Comparison of ENCODE assay signal across 26 cellular contexts in the genomic region with DNA sequence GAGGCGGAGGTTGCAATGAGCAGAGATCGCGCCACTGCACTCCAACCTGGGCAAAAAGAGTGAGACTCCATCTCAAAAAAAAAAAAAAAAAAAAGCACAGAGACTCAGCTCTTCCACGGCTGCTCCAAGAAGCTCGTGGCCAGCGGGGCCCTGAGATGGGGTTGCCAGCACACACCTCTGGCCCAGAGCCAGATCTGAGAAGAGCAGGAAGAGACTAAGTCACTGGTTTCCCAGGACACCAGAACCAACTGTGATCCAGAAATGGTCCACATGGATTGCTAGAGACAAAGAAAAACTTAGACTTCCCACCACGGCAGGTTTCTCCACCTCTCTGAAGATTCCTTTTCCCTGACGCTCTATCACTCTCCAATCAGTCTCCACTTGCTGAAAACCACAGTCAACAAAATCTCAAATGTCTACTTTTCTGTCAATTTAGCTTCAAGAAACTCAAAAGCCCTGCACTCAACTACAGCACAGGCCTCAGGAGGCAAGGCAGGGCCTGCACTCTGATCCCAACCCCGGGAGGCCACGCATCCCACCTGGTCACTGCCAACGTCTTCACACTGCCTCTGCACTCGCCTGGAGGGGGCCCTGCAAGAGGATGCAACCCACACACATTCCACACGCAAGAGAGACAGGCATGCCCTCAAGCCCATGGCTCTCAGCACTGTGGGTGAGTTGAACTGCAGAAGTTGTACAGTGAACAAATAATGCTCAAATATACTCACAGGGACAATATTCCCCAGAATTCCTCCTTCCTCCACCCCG.
DNase-seq lines count a peak whose midpoint lies in the region; ATAC-seq, FAIRE-seq and TF ChIP-seq lines count a peak whose summit lies in the region.
"Had no signal": no experiment of that assay in that cellular context is flagged by ENCODE, and none has a peak within 500 bp of the region (broad histone marks: within the 10 kb centered on the region; RNA-seq: fewer than 3 reads in every experiment).

No MANE protein-coding gene starts in this region.

- H3K27ac Mint-ChIP-seq in T-helper 17 cell (peak overlapping the region; percentile 90), osteocyte (ENCODE audit: unreplicated experiment) (peak overlapping the region; percentile 8)
- H3K27ac Mint-ChIP-seq in naive thymus-derived CD4-positive, alpha-beta T cell, result peak overlapping the region in 1 of 9 donors; percentile 2
- H3K27ac Mint-ChIP-seq: activated CD4-positive, alpha-beta T cell treated with anti-CD3 and anti-CD28 coated beads, Interleukin-2, amount 10 ng/mL, durations not matched to agents 24 days and 14 days had no signal

- no peak for ATAC-seq in T-helper 17 cell
- ATAC-seq in naive thymus-derived CD4-positive, alpha-beta T cell, result no peak
- ATAC-seq: HCT116; left cardiac atrium; stimulated activated naive CD8-positive, alpha-beta T cell treated with anti-CD3 and anti-CD28 coated beads, Interleukin-15, Interleukin-2, amounts not matched to agents 100 U/mL and 50 U/mL, for 24 hours had no signal

- intact Hi-C loops in naive thymus-derived CD4-positive, alpha-beta T cell (cut with micrococcal nuclease), result no loop called here

- no peaks in the 10 kb centered on the region for H3K9me3 Mint-ChIP-seq in osteocyte (ENCODE audit: unreplicated experiment)
- no peaks in the 10 kb centered on the region for H3K9me3 Mint-ChIP-seq in naive thymus-derived CD4-positive, alpha-beta T cell
- H3K9me3 Mint-ChIP-seq: activated CD4-positive, alpha-beta T cell treated with anti-CD3 and anti-CD28 coated beads, Interleukin-2, amount 10 ng/mL, durations not matched to agents 24 days and 14 days; CD4-positive, alpha-beta memory T cell had no signal

- H3K4me3 ChIP-seq in epithelial cell of esophagus (ENCODE audit: low read length), result no peak overlapping the region
- H3K4me3 ChIP-seq in naive thymus-derived CD4-positive, alpha-beta T cell (ENCODE audit: low read length), result no peak overlapping the region
- H3K4me3 ChIP-seq: esophagus muscularis mucosa, skin epidermis, tibial artery had no signal

- no peak for FAIRE-seq in GM12891 (lab: Jason Lieb, UNC)

- H3K4me3 Mint-ChIP-seq in T-helper 17 cell (no peak overlapping the region), osteocyte (ENCODE audit: unreplicated experiment) (no peak overlapping the region)
- H3K4me3 Mint-ChIP-seq in naive thymus-derived CD4-positive, alpha-beta T cell, result no peak overlapping the region
- H3K4me3 Mint-ChIP-seq: activated CD4-positive, alpha-beta T cell treated with anti-CD3 and anti-CD28 coated beads, Interleukin-2, amount 10 ng/mL, durations not matched to agents 24 days and 14 days; CD4-positive, alpha-beta memory T cell had no signal

- no peaks in the 10 kb centered on the region for H3K27me3 Mint-ChIP-seq in T-helper 17 cell
- H3K27me3 Mint-ChIP-seq in osteocyte (ENCODE audit: unreplicated experiment), result no peaks in the 10 kb centered on the region
- no peaks in the 10 kb centered on the region for H3K27me3 Mint-ChIP-seq in naive thymus-derived CD4-positive, alpha-beta T cell
- H3K27me3 Mint-ChIP-seq: activated CD4-positive, alpha-beta T cell treated with anti-CD3 and anti-CD28 coated beads, Interleukin-2, amount 10 ng/mL, durations not matched to agents 24 days and 14 days; CD4-positive, alpha-beta memory T cell had no signal

- POLR2A ChIA-PET in naive thymus-derived CD4-positive, alpha-beta T cell (lab: Charles Lee), result no interaction called here

- H3K4me1 ChIP-seq in naive thymus-derived CD4-positive, alpha-beta T cell (ENCODE audit: control insufficient read depth in 2 of 2, insufficient read depth in 2 of 2, low read length in 2 of 2), result no peaks in the 10 kb centered on the region

- TF ChIP-seq POLR2A in GM12891 (IDR thresholded peaks at IDR 0.05; ENCODE audit: low read depth, low read length), result no peak

- H3K9me3 ChIP-seq in T-helper 17 cell (ENCODE audit: control insufficient read depth, low read length, poor library complexity, severe bottlenecking), result no peaks in the 10 kb centered on the region
- no peaks in the 10 kb centered on the region for H3K9me3 ChIP-seq in naive thymus-derived CD4-positive, alpha-beta T cell (ENCODE audit: control insufficient read depth in 2 of 3, low read length in 3 of 3)
- H3K9me3 ChIP-seq: esophagus muscularis mucosa, tibial artery had no signal

- TF ChIP-seq CTCF in epithelial cell of esophagus (IDR thresholded peaks at IDR 0.05; ENCODE audit: insufficient read depth, low read depth, low read length, missing control alignments) (no peak), osteocyte (IDR thresholded peaks at IDR 0.05) (no peak)

- H3K27me3 ChIP-seq in naive thymus-derived CD4-positive, alpha-beta T cell (ENCODE audit: control insufficient read depth in 2 of 2, insufficient read depth in 2 of 2, low read length in 2 of 2), result no peaks in the 10 kb centered on the region
- H3K27me3 ChIP-seq: esophagus muscularis mucosa, tibial artery had no signal

- CTCF ChIA-PET in naive thymus-derived CD4-positive, alpha-beta T cell (lab: Charles Lee), result no interaction called here

- DNase-seq in EH (ENCODE audit: low read depth), result peak; percentile 7
- no peak for DNase-seq in T-helper 17 cell
- DNase-seq in epithelial cell of esophagus (ENCODE audit: low read depth), result peak; percentile 5
- peak; percentile 73 for DNase-seq in osteocyte (ENCODE audit: extremely low spot score, unreplicated experiment)
- DNase-seq in caudate nucleus (lab: John Stamatoyannopoulos, UW), result no peak
- DNase-seq in hippocampal formation (lab: John Stamatoyannopoulos, UW), result no peak
- DNase-seq in naive thymus-derived CD4-positive, alpha-beta T cell, result no peak
- no peak for DNase-seq in GM12891 (ENCODE audit: insufficient read length, low spot score)
- DNase-seq: activated CD4-positive, alpha-beta T cell treated with anti-CD3 and anti-CD28 coated beads, Interleukin-2, amount 10 ng/mL, durations not matched to agents 24 days and 14 days; activated effector memory CD4-positive, alpha-beta T cell treated with anti-CD3 and anti-CD28 coated beads, Interleukin-2, amount 50 U/mL, for 16 hours; CD4-positive, alpha-beta memory T cell; central memory CD4-positive, alpha-beta T cell; DMS79; effector CD4-positive, alpha-beta T cell; left cardiac atrium; midbrain; NCI-H1436 treated with DMSO at 0.1 percent for 48 hours; NCI-H2171; NCI-H526 treated with DMSO at 0.1 percent for 48 hours; Right ventricle myocardium superior; stimulated activated CD4-positive, alpha-beta T cell treated with anti-CD3 and anti-CD28 coated beads, Interleukin-2, amount 100 ng/mL, for 48 hours; stimulated activated naive CD8-positive, alpha-beta T cell treated with anti-CD3 and anti-CD28 coated beads, Interleukin-15, Interleukin-2, amounts not matched to agents 100 U/mL and 50 U/mL, for 24 hours had no signal

- no peaks in the 10 kb centered on the region for H3K36me3 Mint-ChIP-seq in T-helper 17 cell (ENCODE audit: low read depth)
- no peaks in the 10 kb centered on the region for H3K36me3 Mint-ChIP-seq in osteocyte (ENCODE audit: unreplicated experiment)
- peaks cover 0 to 14% (median 0%) of the 10 kb centered on the region in 5 donors for H3K36me3 Mint-ChIP-seq in naive thymus-derived CD4-positive, alpha-beta T cell
- H3K36me3 Mint-ChIP-seq: CD4-positive, alpha-beta memory T cell had no signal

- H3K27ac ChIP-seq in caudate nucleus (ENCODE audit: low read depth, low read length), result no peak overlapping the region
- H3K27ac ChIP-seq in naive thymus-derived CD4-positive, alpha-beta T cell (ENCODE audit: low read depth, low read length), result no peak overlapping the region
- H3K27ac ChIP-seq: esophagus muscularis mucosa, skin epidermis, tibial artery had no signal

- H3K4me1 Mint-ChIP-seq in T-helper 17 cell (peaks cover 9% of the 10 kb centered on the region), osteocyte (ENCODE audit: unreplicated experiment) (peaks cover 22% of the 10 kb centered on the region)
- H3K4me1 Mint-ChIP-seq in naive thymus-derived CD4-positive, alpha-beta T cell, result peaks cover 0 to 7% (median 6%) of the 10 kb centered on the region in 7 donors

- H3K36me3 ChIP-seq in naive thymus-derived CD4-positive, alpha-beta T cell (ENCODE audit: control insufficient read depth in 2 of 3, insufficient read depth in 3 of 3, low read length in 3 of 3), result no peaks in the 10 kb centered on the region
- H3K36me3 ChIP-seq: tibial artery had no signal

TF ChIP-seq in GM12891, 5 proteins besides CTCF, POLR2A, EP300 and RAD21:
- TF ChIP-seq PAX5 (IDR thresholded peaks at IDR 0.05; ENCODE audit: insufficient read depth, low read length, severe bottlenecking), result no peak
- no peak for TF ChIP-seq SPI1 (IDR thresholded peaks at IDR 0.05; ENCODE audit: low read depth, low read length)
- TF ChIP-seq TAF1 (IDR thresholded peaks at IDR 0.05; ENCODE audit: low read depth, low read length), result no peak
- no peak for TF ChIP-seq POU2F2 (IDR thresholded peaks at IDR 0.05; ENCODE audit: low read depth, low read length)
- TF ChIP-seq POLR2AphosphoS5 (IDR thresholded peaks at IDR 0.05; ENCODE audit: low read depth, low read length), result no peak

Comparison
In these comparisons a context has a peak if more than half of its experiments do, and no peak if none do; other contexts are left out.
1. DNase-seq: peak in EH (single experiment), epithelial cell of esophagus (single experiment) and osteocyte (single experiment); none in T-helper 17 cell (0 of 3), caudate nucleus (0 of 61), hippocampal formation (0 of 2), naive thymus-derived CD4-positive, alpha-beta T cell (0 of 9) and GM12891 (single experiment).